ENCODE assay signal across 1 cellular context in genomic region chr6:250676-251075, GRCh38.
A peak's percentile ranks its signal among the peaks of the same experiment; 100 is the strongest.
TF ChIP-seq lines count a peak whose summit lies in the region.

No MANE protein-coding gene starts in this region.

TF ChIP-seq in GM12878, 131 proteins besides CTCF, POLR2A, EP300 and RAD21 (continued from another document and continues in another):
- TF ChIP-seq EGR1 (IDR thresholded peaks at IDR 0.05; ENCODE audit: borderline replicate concordance in 1 of 2, low read depth in 2 of 2, low read length in 2 of 2) (no peak), MYB (IDR thresholded peaks at IDR 0.05; ENCODE audit: borderline replicate concordance, low read depth, low read length) (no peak), ZNF217 (IDR thresholded peaks at IDR 0.05) (0 out of 2 replicates have a peak, but pooled peaks have one; percentile 16), MEF2B (IDR thresholded peaks at IDR 0.05; ENCODE audit: partially characterized antibody, poor library complexity, severe bottlenecking) (peak; percentile 49), TCF7 (IDR thresholded peaks at IDR 0.05; ENCODE audit: borderline replicate concordance) (no peak; the same call in 1 of the 2 replicates), WRNIP1 (IDR thresholded peaks at IDR 0.05; ENCODE audit: borderline replicate concordance, low read depth, low read length) (no peak), HDAC2 (IDR thresholded peaks at IDR 0.05) (no peak), CBFB (IDR thresholded peaks at IDR 0.05; ENCODE audit: low read depth) (peak; percentile 58; the same call in 1 of the 2 replicates), PML (IDR thresholded peaks at IDR 0.05; ENCODE audit: low read length) (no peak), BCL11A (IDR thresholded peaks at IDR 0.05; ENCODE audit: low read depth, low read length) (no peak), MAX (IDR thresholded peaks at IDR 0.05; ENCODE audit: low read depth, low read length) (no peak), JUNB (IDR thresholded peaks at IDR 0.05) (peak; percentile 40; the same call in 1 of the 2 replicates), NFIC (IDR thresholded peaks at IDR 0.05; ENCODE audit: low read depth, low read length) (peak; percentile 86; the same call in 1 of the 2 replicates), ZBTB4 (CRISPR knock-in tag; IDR thresholded peaks at IDR 0.05) (no peak), MTA2 (IDR thresholded peaks at IDR 0.05; ENCODE audit: low read depth) (peak; percentile 49; the same call in 1 of the 2 replicates), PRDM15 (CRISPR knock-in tag; IDR thresholded peaks at IDR 0.05) (no peak), SREBF1 (IDR thresholded peaks at IDR 0.05; ENCODE audit: low read length) (no peak), ATF7 (IDR thresholded peaks at IDR 0.05; ENCODE audit: low read depth) (no peak), MTA3 (IDR thresholded peaks at IDR 0.05; ENCODE audit: borderline replicate concordance, low read length) (no peak), NR2C2 (IDR thresholded peaks at IDR 0.05; ENCODE audit: borderline replicate concordance, control insufficient read depth, insufficient read length, low read depth) (no peak), MXI1 (IDR thresholded peaks at IDR 0.05; ENCODE audit: low read depth, low read length) (no peak), RUNX3 (IDR thresholded peaks at IDR 0.05; ENCODE audit: low read length) (peak; percentile 94), NBN (IDR thresholded peaks at IDR 0.05) (no peak), CBX3 (IDR thresholded peaks at IDR 0.05; ENCODE audit: borderline replicate concordance, low read depth) (no peak), KAT2A (conservative IDR thresholded peaks at IDR 0.05; ENCODE audit: control insufficient read depth, low read depth, low read length) (no peak), SPI1 (IDR thresholded peaks at IDR 0.05; ENCODE audit: borderline replicate concordance, insufficient read depth, low read depth, low read length) (no peak), TBL1XR1 (IDR thresholded peaks at IDR 0.05; ENCODE audit: low read depth, low read length) (peak; percentile 47; the same call in 1 of the 2 replicates), BRCA1 (IDR thresholded peaks at IDR 0.05; ENCODE audit: low read depth, low read length) (no peak), MEF2A (IDR thresholded peaks at IDR 0.05; ENCODE audit: insufficient read depth, low read depth, low read length) (0 out of 2 replicates have a peak, but pooled peaks have one; percentile 55), RELA (IDR thresholded peaks at IDR 0.05; ENCODE audit: borderline replicate concordance, partially characterized antibody) (no peak), SUPT20H (IDR thresholded peaks at IDR 0.05; ENCODE audit: borderline replicate concordance, control insufficient read depth, low read depth, low read length) (no peak), SUZ12 (IDR thresholded peaks at IDR 0.05; ENCODE audit: unreplicated experiment) (no peak), HDGF (IDR thresholded peaks at IDR 0.05) (no peak), PAX5 (IDR thresholded peaks at IDR 0.05; ENCODE audit: borderline replicate concordance, low read depth, low read length) (no peak), DPF2 (IDR thresholded peaks at IDR 0.05) (no peak), ZBTB11 (CRISPR knock-in tag; IDR thresholded peaks at IDR 0.05) (no peak), SMAD1 (IDR thresholded peaks at IDR 0.05; ENCODE audit: low read depth, partially characterized antibody) (no peak), ZNF207 (IDR thresholded peaks at IDR 0.05; ENCODE audit: borderline replicate concordance) (no peak), MYC (IDR thresholded peaks at IDR 0.05; ENCODE audit: insufficient read depth, insufficient read length, insufficient replicate concordance, low read length, severe bottlenecking) (no peak)
- TF ChIP-seq, protein P1, sequence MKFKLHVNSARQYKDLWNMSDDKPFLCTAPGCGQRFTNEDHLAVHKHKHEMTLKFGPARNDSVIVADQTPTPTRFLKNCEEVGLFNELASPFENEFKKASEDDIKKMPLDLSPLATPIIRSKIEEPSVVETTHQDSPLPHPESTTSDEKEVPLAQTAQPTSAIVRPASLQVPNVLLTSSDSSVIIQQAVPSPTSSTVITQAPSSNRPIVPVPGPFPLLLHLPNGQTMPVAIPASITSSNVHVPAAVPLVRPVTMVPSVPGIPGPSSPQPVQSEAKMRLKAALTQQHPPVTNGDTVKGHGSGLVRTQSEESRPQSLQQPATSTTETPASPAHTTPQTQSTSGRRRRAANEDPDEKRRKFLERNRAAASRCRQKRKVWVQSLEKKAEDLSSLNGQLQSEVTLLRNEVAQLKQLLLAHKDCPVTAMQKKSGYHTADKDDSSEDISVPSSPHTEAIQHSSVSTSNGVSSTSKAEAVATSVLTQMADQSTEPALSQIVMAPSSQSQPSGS (IDR thresholded peaks at IDR 0.05; ENCODE audit: low read length), result peak; percentile 75; the same call in 1 of the 2 replicates
- TF ChIP-seq, protein P2, sequence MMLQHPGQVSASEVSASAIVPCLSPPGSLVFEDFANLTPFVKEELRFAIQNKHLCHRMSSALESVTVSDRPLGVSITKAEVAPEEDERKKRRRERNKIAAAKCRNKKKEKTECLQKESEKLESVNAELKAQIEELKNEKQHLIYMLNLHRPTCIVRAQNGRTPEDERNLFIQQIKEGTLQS (IDR thresholded peaks at IDR 0.05; ENCODE audit: borderline replicate concordance, extremely low read depth, low read depth, low read length), result no peak
- TF ChIP-seq, protein P3, sequence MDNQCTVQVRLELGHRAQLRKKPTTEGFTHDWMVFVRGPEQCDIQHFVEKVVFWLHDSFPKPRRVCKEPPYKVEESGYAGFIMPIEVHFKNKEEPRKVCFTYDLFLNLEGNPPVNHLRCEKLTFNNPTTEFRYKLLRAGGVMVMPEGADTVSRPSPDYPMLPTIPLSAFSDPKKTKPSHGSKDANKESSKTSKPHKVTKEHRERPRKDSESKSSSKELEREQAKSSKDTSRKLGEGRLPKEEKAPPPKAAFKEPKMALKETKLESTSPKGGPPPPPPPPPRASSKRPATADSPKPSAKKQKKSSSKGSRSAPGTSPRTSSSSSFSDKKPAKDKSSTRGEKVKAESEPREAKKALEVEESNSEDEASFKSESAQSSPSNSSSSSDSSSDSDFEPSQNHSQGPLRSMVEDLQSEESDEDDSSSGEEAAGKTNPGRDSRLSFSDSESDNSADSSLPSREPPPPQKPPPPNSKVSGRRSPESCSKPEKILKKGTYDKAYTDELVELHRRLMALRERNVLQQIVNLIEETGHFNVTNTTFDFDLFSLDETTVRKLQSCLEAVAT (IDR thresholded peaks at IDR 0.05), result no peak
- TF ChIP-seq, protein P4, sequence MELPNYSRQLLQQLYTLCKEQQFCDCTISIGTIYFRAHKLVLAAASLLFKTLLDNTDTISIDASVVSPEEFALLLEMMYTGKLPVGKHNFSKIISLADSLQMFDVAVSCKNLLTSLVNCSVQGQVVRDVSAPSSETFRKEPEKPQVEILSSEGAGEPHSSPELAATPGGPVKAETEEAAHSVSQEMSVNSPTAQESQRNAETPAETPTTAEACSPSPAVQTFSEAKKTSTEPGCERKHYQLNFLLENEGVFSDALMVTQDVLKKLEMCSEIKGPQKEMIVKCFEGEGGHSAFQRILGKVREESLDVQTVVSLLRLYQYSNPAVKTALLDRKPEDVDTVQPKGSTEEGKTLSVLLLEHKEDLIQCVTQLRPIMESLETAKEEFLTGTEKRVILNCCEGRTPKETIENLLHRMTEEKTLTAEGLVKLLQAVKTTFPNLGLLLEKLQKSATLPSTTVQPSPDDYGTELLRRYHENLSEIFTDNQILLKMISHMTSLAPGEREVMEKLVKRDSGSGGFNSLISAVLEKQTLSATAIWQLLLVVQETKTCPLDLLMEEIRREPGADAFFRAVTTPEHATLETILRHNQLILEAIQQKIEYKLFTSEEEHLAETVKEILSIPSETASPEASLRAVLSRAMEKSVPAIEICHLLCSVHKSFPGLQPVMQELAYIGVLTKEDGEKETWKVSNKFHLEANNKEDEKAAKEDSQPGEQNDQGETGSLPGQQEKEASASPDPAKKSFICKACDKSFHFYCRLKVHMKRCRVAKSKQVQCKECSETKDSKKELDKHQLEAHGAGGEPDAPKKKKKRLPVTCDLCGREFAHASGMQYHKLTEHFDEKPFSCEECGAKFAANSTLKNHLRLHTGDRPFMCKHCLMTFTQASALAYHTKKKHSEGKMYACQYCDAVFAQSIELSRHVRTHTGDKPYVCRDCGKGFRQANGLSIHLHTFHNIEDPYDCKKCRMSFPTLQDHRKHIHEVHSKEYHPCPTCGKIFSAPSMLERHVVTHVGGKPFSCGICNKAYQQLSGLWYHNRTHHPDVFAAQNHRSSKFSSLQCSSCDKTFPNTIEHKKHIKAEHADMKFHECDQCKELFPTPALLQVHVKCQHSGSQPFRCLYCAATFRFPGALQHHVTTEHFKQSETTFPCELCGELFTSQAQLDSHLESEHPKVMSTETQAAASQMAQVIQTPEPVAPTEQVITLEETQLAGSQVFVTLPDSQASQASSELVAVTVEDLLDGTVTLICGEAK (IDR thresholded peaks at IDR 0.05; ENCODE audit: borderline replicate concordance), result no peak
